ENCODE assay signal across 22 cellular contexts in the genomic region with DNA sequence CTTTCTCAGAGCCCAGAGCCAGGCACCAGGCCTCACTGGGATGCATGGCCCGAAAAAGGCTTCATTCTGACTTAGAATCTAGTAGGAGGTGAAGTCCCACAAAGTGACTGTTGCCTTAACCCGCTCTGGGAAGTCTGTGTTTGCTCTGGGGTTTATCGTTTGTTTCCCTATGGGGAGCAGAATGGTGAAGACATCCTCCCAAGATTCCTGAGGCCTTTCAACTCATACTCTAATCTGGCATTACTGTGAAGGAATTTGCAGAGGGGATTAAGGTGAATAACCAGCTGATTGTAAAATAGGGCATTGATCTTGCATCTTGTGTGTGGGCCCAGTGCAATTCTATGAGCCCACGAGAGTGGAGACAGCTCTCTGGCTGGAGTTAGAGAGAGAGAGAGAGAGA.
A peak's percentile ranks its signal among the peaks of the same experiment; 100 is the strongest.
DNase-seq lines count a peak whose midpoint lies in the region; ATAC-seq and TF ChIP-seq lines count a peak whose summit lies in the region.
"Had no signal": no experiment of that assay in that cellular context is flagged by ENCODE, and none has a peak within 500 bp of the region (broad histone marks: within the 10 kb centered on the region; RNA-seq: fewer than 3 reads in every experiment).

No MANE protein-coding gene starts in this region.

- H3K9me3 ChIP-seq in KOPT-K1 (ENCODE audit: insufficient read depth, low read length, poor library complexity, severe bottlenecking) (no peaks in the 10 kb centered on the region), neural progenitor cell (ENCODE audit: low read depth) (no peaks in the 10 kb centered on the region)
- H3K9me3 ChIP-seq: A549, BE2C had no signal

- peak overlapping the region; percentile 44 for H3K4me3 Mint-ChIP-seq in neural progenitor cell
- H3K4me3 Mint-ChIP-seq: CD4-positive, alpha-beta T cell; CD8-positive, alpha-beta memory T cell; GM23338; H9 had no signal

- H3K4me1 Mint-ChIP-seq in neural progenitor cell = peaks cover 7% of the 10 kb centered on the region
- H3K4me1 Mint-ChIP-seq: CD8-positive, alpha-beta memory T cell; GM23338 had no signal

- no peak for TF ChIP-seq CTCF in neural progenitor cell (IDR thresholded peaks at IDR 0.05)

- no peak overlapping the region for H2AFZ ChIP-seq in neural progenitor cell (replicated peaks)
- H2AFZ ChIP-seq: GM23338 had no signal

- H3K4me1 ChIP-seq in neural progenitor cell = no peaks in the 10 kb centered on the region
- H3K4me1 ChIP-seq: A549, BE2C had no signal

- H3K79me2 ChIP-seq in neural progenitor cell (ENCODE audit: low read depth) = no peaks in the 10 kb centered on the region

- peaks cover 12% of the 10 kb centered on the region for H3K9me3 Mint-ChIP-seq in neural progenitor cell

- no peak overlapping the region for H3K9ac ChIP-seq in neural progenitor cell
- H3K9ac ChIP-seq: BLaER1 treated with 17β-estradiol and CSF1 and Interleukin-3, amounts not matched to agents 10 nM and 100 nM had no signal

- H3K36me3 Mint-ChIP-seq in neural progenitor cell = no peaks in the 10 kb centered on the region

- peak; percentile 1 for DNase-seq in iPS-NIHi7 (ENCODE audit: extremely low spot score)
- no peak for DNase-seq in neural progenitor cell (ENCODE audit: low spot score)
- no peak for DNase-seq in activated gamma-delta T cell (lab: John Stamatoyannopoulos, UW)
- DNase-seq in activated T-cell treated with anti-CD3 and anti-CD28 coated beads, Interleukin-2, amount 50 U/mL, for 1 hour = no peak
- DNase-seq in activated CD8-positive, alpha-beta memory T cell treated with anti-CD3 and anti-CD28 coated beads, Interleukin-2, amount 50 U/mL, for 4 hours = no peak
- DNase-seq: 8988T; ACHN; AML-193; BE2C; Calu3; CD4-positive, alpha-beta T cell; CD8-positive, alpha-beta memory T cell; DMS53; DMS79 treated with DMSO at 0.1 percent for 48 hours; GF-D8; H9 had no signal

- H3K27me3 ChIP-seq in neural progenitor cell = no peaks in the 10 kb centered on the region
- H3K27me3 ChIP-seq: BE2C; BLaER1 treated with 17β-estradiol and CSF1 and Interleukin-3, amounts not matched to agents 10 nM and 100 nM had no signal

- H3K4me2 ChIP-seq in neural progenitor cell = no peak overlapping the region
- H3K4me2 ChIP-seq: A549, GM23338 had no signal

- H3K27ac ChIP-seq in KOPT-K1 (ENCODE audit: low read depth, low read length, poor library complexity, severe bottlenecking) (peak overlapping the region; percentile 82), neural progenitor cell (no peak overlapping the region)
- H3K27ac ChIP-seq: A549; BLaER1 treated with 17β-estradiol and CSF1 and Interleukin-3, amounts not matched to agents 10 nM and 100 nM had no signal

- no peak for ATAC-seq in HG02852 (IDR thresholded peaks at IDR 0.05; ENCODE audit: unreplicated experiment)
- ATAC-seq: A549, GM23338, HCT116 had no signal

- H3K36me3 ChIP-seq in KOPT-K1 (ENCODE audit: insufficient read depth, low read length) = no peaks in the 10 kb centered on the region
- no peaks in the 10 kb centered on the region for H3K36me3 ChIP-seq in neural progenitor cell
- H3K36me3 ChIP-seq: BE2C; BLaER1 treated with 17β-estradiol and CSF1 and Interleukin-3, amounts not matched to agents 10 nM and 100 nM had no signal

- H4K20me1 ChIP-seq in neural progenitor cell (ENCODE audit: low read depth) = no peaks in the 10 kb centered on the region
- H4K20me1 ChIP-seq: BLaER1 treated with 17β-estradiol and CSF1 and Interleukin-3, amounts not matched to agents 10 nM and 100 nM had no signal

- peak overlapping the region; percentile 67 for H3K27ac Mint-ChIP-seq in neural progenitor cell
- H3K27ac Mint-ChIP-seq: CD4-positive, alpha-beta T cell; CD8-positive, alpha-beta memory T cell; GM23338; H9 had no signal

- peaks cover 7% of the 10 kb centered on the region for H3K27me3 Mint-ChIP-seq in neural progenitor cell (ENCODE audit: insufficient read depth, low read depth)
- H3K27me3 Mint-ChIP-seq: CD4-positive, alpha-beta T cell had no signal

- no peaks in the 10 kb centered on the region for H3F3A ChIP-seq in neural progenitor cell (ENCODE audit: low read depth)

- no peak overlapping the region for H3K4me3 ChIP-seq in neural progenitor cell
- H3K4me3 ChIP-seq: A549; BLaER1 treated with 17β-estradiol and CSF1 and Interleukin-3, amounts not matched to agents 10 nM and 100 nM; GM23338 had no signal
